ENCODE assay signal across 6 cellular contexts in the genomic region with DNA sequence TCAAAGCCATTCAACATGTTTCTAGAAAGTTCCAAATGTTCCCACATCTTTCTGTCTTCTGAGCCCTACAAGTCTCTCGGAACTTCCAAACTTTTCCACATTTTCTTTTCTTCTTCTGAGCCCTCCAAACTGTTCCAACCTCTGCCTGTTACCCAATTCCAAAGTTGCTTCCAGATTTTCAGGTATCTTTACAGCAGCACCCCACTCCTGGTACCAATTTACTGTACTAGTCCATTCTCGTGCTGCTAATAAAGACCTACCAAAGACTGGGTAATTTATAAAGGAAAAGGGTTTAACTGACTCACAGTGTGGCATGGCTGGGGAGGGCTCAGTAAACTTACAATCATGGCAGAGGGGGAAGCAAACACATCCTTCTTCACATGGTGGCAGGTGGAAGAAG.
DNase-seq lines count a peak whose midpoint lies in the region; ATAC-seq, FAIRE-seq and TF ChIP-seq lines count a peak whose summit lies in the region.
"Not testable (repeated sequence)": the region's sequence is repeated elsewhere in the genome, so short reads cannot be mapped to it uniquely, and the experiment has no call there.

No MANE protein-coding gene starts in this region.

- H3K27me3 ChIP-seq in K562 (ENCODE audit: control insufficient read depth in 2 of 2, insufficient read depth in 2 of 2, low read length in 2 of 2); iPS-20b (ENCODE audit: insufficient read depth, low read length): not testable (repeated sequence)

- H3K27me3 Mint-ChIP-seq in activated naive CD4-positive, alpha-beta T cell treated with anti-CD3 and anti-CD28 coated beads, Interleukin-2, amount 50 U/mL, for 24 hours; endothelial cell (ENCODE audit: unreplicated experiment); progenitor cell of endocrine pancreas: not testable (repeated sequence)

- TF ChIP-seq RAD21 in K562 (CRISPR knock-in tag; conservative IDR thresholded peaks at IDR 0.05 in 1 of 2, IDR thresholded peaks at IDR 0.05 in 1 of 2) = not testable (repeated sequence)

- POLR2A ChIA-PET in HEK293 (lab: Yijun Ruan, JAX) = not testable (repeated sequence)
- POLR2A ChIA-PET in K562 (lab: Yijun Ruan, JAX) = interaction anchor here (0.8 kb wide), 1 partner anchor 156 kb away, joined by 3 read pairs; no protein-coding TSS in a partner anchor

- not testable (repeated sequence) for H3K9me1 ChIP-seq in K562 (ENCODE audit: control insufficient read depth, insufficient read depth, low read length)

- not testable (repeated sequence) for H3K4me3 Mint-ChIP-seq in activated naive CD4-positive, alpha-beta T cell treated with anti-CD3 and anti-CD28 coated beads, Interleukin-2, amount 50 U/mL, for 24 hours; progenitor cell of endocrine pancreas (ENCODE audit: low read depth)
- H3K4me3 Mint-ChIP-seq in endothelial cell (ENCODE audit: unreplicated experiment) = peak overlapping the region; percentile 82

- peaks cover 27% of the 10 kb centered on the region for H3K36me3 Mint-ChIP-seq in activated naive CD4-positive, alpha-beta T cell treated with anti-CD3 and anti-CD28 coated beads, Interleukin-2, amount 50 U/mL, for 24 hours
- peaks cover 27% of the 10 kb centered on the region for H3K36me3 Mint-ChIP-seq in endothelial cell (ENCODE audit: low read depth, unreplicated experiment)
- H3K36me3 Mint-ChIP-seq in progenitor cell of endocrine pancreas (ENCODE audit: insufficient read depth) = peaks cover 46% of the 10 kb centered on the region

- H4K20me1 ChIP-seq in K562 (replicated peaks; ENCODE audit: control insufficient read depth, insufficient read depth, low read length) = not testable (repeated sequence)

- not testable (repeated sequence) for FAIRE-seq in K562 (lab: Jason Lieb, UNC)

- not testable (repeated sequence) for TF ChIP-seq EP300 in K562 (IDR thresholded peaks at IDR 0.05; ENCODE audit: low read length)

- not testable (repeated sequence) for ATAC-seq in K562

- not testable (repeated sequence) for H3K36me3 ChIP-seq in HEK293 (ENCODE audit: control insufficient read depth in 2 of 2, insufficient read depth in 1 of 2, low read length in 2 of 2); K562 (ENCODE audit: control insufficient read depth, insufficient read depth, low read length)
- peaks cover 35% of the 10 kb centered on the region for H3K36me3 ChIP-seq in iPS-20b (ENCODE audit: insufficient read depth, low read depth, low read length)

- not testable (repeated sequence) for H3K27ac ChIP-seq in HEK293 (ENCODE audit: extremely low read depth, low read depth, low read length); K562 (ENCODE audit: extremely low read depth, low read depth, low read length); iPS-20b (ENCODE audit: low read length)

- H3K79me2 ChIP-seq in K562 (ENCODE audit: control insufficient read depth, insufficient read depth, low read length) = peaks cover 20% of the 10 kb centered on the region

- WGBS in K562 (ENCODE audit: insufficient coverage, low coverage, missing lambda C conversion rate) = 100% methylated on average over 1 of the region's 2 CpGs

- H2AFZ ChIP-seq in K562 (ENCODE audit: low read depth, low read length) = not testable (repeated sequence)

- H3K9me3 ChIP-seq in HEK293 (ENCODE audit: control insufficient read depth, insufficient read depth, low read depth, low read length) = not testable (repeated sequence)
- H3K9me3 ChIP-seq in K562 (replicated peaks; ENCODE audit: control insufficient read depth, insufficient read depth, low read depth, low read length) (peaks cover 25% of the 10 kb centered on the region), iPS-20b (ENCODE audit: insufficient read depth, low read depth, low read length) (peaks cover 52% of the 10 kb centered on the region)

- intact Hi-C loops in K562 (cut with micrococcal nuclease) = not testable (repeated sequence)

- H3K9ac ChIP-seq in K562 (ENCODE audit: insufficient read depth in 1 of 2, low read depth in 2 of 2, low read length in 2 of 2); iPS-20b (ENCODE audit: low read depth, low read length): not testable (repeated sequence)

- H3K4me3 ChIP-seq in HEK293 (ENCODE audit: low read depth, low read length); K562: not testable (repeated sequence)
- H3K4me3 ChIP-seq in iPS-20b (ENCODE audit: low read length) = 0 out of 2 replicates have a peak overlapping the region, but pooled peaks have one; percentile 25

- not testable (repeated sequence) for H3K4me1 ChIP-seq in HEK293 (ENCODE audit: control insufficient read depth, insufficient read depth, low read length); K562 (replicated peaks in 1 of 2; ENCODE audit: control insufficient read depth in 2 of 2, insufficient read depth in 2 of 2, low read length in 2 of 2)
- H3K4me1 ChIP-seq in iPS-20b (ENCODE audit: insufficient read depth, low read length) = peaks cover 20% of the 10 kb centered on the region; the same call in 1 of the 2 replicates

- not testable (repeated sequence) for H3K4me1 Mint-ChIP-seq in activated naive CD4-positive, alpha-beta T cell treated with anti-CD3 and anti-CD28 coated beads, Interleukin-2, amount 50 U/mL, for 24 hours; endothelial cell (ENCODE audit: unreplicated experiment); progenitor cell of endocrine pancreas (ENCODE audit: low read depth)

- H3K9me3 Mint-ChIP-seq in activated naive CD4-positive, alpha-beta T cell treated with anti-CD3 and anti-CD28 coated beads, Interleukin-2, amount 50 U/mL, for 24 hours = peaks cover 14% of the 10 kb centered on the region
- peaks cover 16% of the 10 kb centered on the region for H3K9me3 Mint-ChIP-seq in endothelial cell (ENCODE audit: unreplicated experiment)
- peaks cover 37% of the 10 kb centered on the region for H3K9me3 Mint-ChIP-seq in progenitor cell of endocrine pancreas (ENCODE audit: low read depth)

- not testable (repeated sequence) for H3K4me2 ChIP-seq in K562 (ENCODE audit: insufficient read depth, low read length)

- H3K27ac Mint-ChIP-seq in activated naive CD4-positive, alpha-beta T cell treated with anti-CD3 and anti-CD28 coated beads, Interleukin-2, amount 50 U/mL, for 24 hours = peak overlapping the region; percentile 59
- not testable (repeated sequence) for H3K27ac Mint-ChIP-seq in endothelial cell (ENCODE audit: unreplicated experiment)
- H3K27ac Mint-ChIP-seq in progenitor cell of endocrine pancreas = peak overlapping the region; percentile 31

- in situ Hi-C loops in K562 (cut with MboI) = not testable (repeated sequence)

- CTCF ChIA-PET in HEK293 (lab: Yijun Ruan, JAX); K562 (lab: Yijun Ruan, JAX; ENCODE audit: low intra/inter-chr PET ratio): not testable (repeated sequence)

- not testable (repeated sequence) for TF ChIP-seq POLR2A in K562 (conservative IDR thresholded peaks at IDR 0.05)

- DNase-seq in K562 (ENCODE audit: extremely low read depth in 1 of 4, low spot score in 3 of 4); endothelial cell (ENCODE audit: low spot score); progenitor cell of endocrine pancreas (ENCODE audit: low spot score, unreplicated experiment): not testable (repeated sequence)

- BruUV-seq in K562 (replicated peaks; lab: Mats Ljungman, UMichigan) = not testable (repeated sequence)

- not testable (repeated sequence) for TF ChIP-seq CTCF in HEK293 (tag by site-specific recombination; IDR thresholded peaks at IDR 0.05); K562 (IDR thresholded peaks at IDR 0.05 in 2 of 3, conservative IDR thresholded peaks at IDR 0.05 in 1 of 3; ENCODE audit: insufficient read depth in 2 of 3, low read depth in 1 of 3, low read length in 3 of 3); endothelial cell (IDR thresholded peaks at IDR 0.05; ENCODE audit: unreplicated experiment); progenitor cell of endocrine pancreas (IDR thresholded peaks at IDR 0.05; ENCODE audit: unreplicated experiment)

TF ChIP-seq in HEK293, 187 proteins besides CTCF, POLR2A, EP300 and RAD21:
- peak; percentile 95 for TF ChIP-seq ZNF707 (tag by site-specific recombination; IDR thresholded peaks at IDR 0.05)
TF ChIP-seq in HEK293: peak in this region for 1; not testable (repeated sequence) for 186.

TF ChIP-seq in K562, 482 proteins besides CTCF, POLR2A, EP300 and RAD21:
- TF ChIP-seq, protein P1, sequence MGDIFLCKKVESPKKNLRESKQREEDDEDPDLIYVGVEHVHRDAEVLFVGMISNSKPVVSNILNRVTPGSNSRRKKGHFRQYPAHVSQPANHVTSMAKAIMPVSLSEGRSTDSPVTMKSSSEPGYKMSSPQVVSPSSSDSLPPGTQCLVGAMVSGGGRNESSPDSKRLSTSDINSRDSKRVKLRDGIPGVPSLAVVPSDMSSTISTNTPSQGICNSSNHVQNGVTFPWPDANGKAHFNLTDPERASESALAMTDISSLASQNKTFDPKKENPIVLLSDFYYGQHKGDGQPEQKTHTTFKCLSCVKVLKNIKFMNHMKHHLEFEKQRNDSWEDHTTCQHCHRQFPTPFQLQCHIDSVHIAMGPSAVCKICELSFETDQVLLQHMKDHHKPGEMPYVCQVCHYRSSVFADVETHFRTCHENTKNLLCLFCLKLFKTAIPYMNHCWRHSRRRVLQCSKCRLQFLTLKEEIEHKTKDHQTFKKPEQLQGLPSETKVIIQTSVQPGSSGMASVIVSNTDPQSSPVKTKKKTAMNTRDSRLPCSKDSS (IDR thresholded peaks at IDR 0.05; ENCODE audit: low read depth, partially characterized antibody) = peak; percentile 10
- TF ChIP-seq TRIM28 (IDR thresholded peaks at IDR 0.05) (peak; percentile 64; the same call in 1 of the 2 replicates), ADNP (tag; IDR thresholded peaks at IDR 0.05) (peak; percentile 24; the same call in 1 of the 2 replicates), ZNF707 (CRISPR knock-in tag; conservative IDR thresholded peaks at IDR 0.05) (peak; percentile 99), CBX3 (IDR thresholded peaks at IDR 0.05; ENCODE audit: borderline replicate concordance in 1 of 2, low read length in 2 of 2) (peak in 1 of 2 experiments; percentile 32; a peak in 1 of 3 replicates)
